1 cellular context compared by ENCODE assay signal in genomic region chr12:7935773-7936581, GRCh38.
TF ChIP-seq lines count a peak whose summit lies in the region.

Gene SLC2A3 (minus strand): TSS chr12:7936187. CDS start chr12:7936034, 153 bp downstream.

TF ChIP-seq in K562, 482 proteins besides CTCF, POLR2A, EP300 and RAD21 (continued from another document and continues in another):
- TF ChIP-seq AFF4 (CRISPR knock-in tag; IDR thresholded peaks at IDR 0.05) (no peak), PML (IDR thresholded peaks at IDR 0.05; ENCODE audit: low read length) (peak; percentile 89; the same call in 1 of the 2 replicates), PHB (CRISPR knock-in tag; IDR thresholded peaks at IDR 0.05) (0 out of 2 replicates have a peak, but pooled peaks have one; percentile 35), SREBF2 (CRISPR knock-in tag; IDR thresholded peaks at IDR 0.05) (no peak), TAF9B (IDR thresholded peaks at IDR 0.05; ENCODE audit: partially characterized antibody) (peak; percentile 63), POLR2AphosphoS5 (IDR thresholded peaks at IDR 0.05; ENCODE audit: control insufficient read depth, insufficient read depth, low read depth, low read length) (peak; percentile 98), ARID4B (CRISPR knock-in tag; IDR thresholded peaks at IDR 0.05) (peak; percentile 47; the same call in 1 of the 2 replicates), CREM (IDR thresholded peaks at IDR 0.05; ENCODE audit: low read depth) (peak; percentile 21; the same call in 1 of the 2 replicates), THRA (IDR thresholded peaks at IDR 0.05) (no peak), MBD2 (IDR thresholded peaks at IDR 0.05; ENCODE audit: borderline replicate concordance, low read depth) (peak; percentile 52; the same call in 1 of the 2 replicates), TAF1 (IDR thresholded peaks at IDR 0.05; ENCODE audit: control insufficient read depth, extremely low read depth, insufficient read depth, low read length, severe bottlenecking) (peak; percentile 92), GABPA (tag; conservative IDR thresholded peaks at IDR 0.05; ENCODE audit: low read depth) (peak; percentile 65), ZNF668 (CRISPR knock-in tag; IDR thresholded peaks at IDR 0.05) (no peak), CTBP1 (IDR thresholded peaks at IDR 0.05; ENCODE audit: borderline replicate concordance) (no peak), PATZ1 (CRISPR knock-in tag; IDR thresholded peaks at IDR 0.05; ENCODE audit: borderline replicate concordance) (no peak), JUND (IDR thresholded peaks at IDR 0.05; ENCODE audit: borderline replicate concordance, low read depth, low read length) (peak; percentile 2; the same call in 1 of the 2 replicates), JUND (tag; IDR thresholded peaks at IDR 0.05; ENCODE audit: borderline replicate concordance, low read depth, low read length) (no peak), ZNF696 (CRISPR knock-in tag; conservative IDR thresholded peaks at IDR 0.05) (no peak), PCBP1 (IDR thresholded peaks at IDR 0.05; ENCODE audit: low read depth, low read length, poor library complexity, severe bottlenecking) (no peak), ZBED1 (IDR thresholded peaks at IDR 0.05) (peak; percentile 54; the same call in 1 of the 2 replicates), ZNF263 (CRISPR knock-in tag; IDR thresholded peaks at IDR 0.05; ENCODE audit: borderline replicate concordance) (no peak), RERE (CRISPR knock-in tag; IDR thresholded peaks at IDR 0.05; ENCODE audit: borderline replicate concordance) (no peak), VEZF1 (CRISPR knock-in tag; IDR thresholded peaks at IDR 0.05) (peak; percentile 99), ZBTB43 (CRISPR knock-in tag; IDR thresholded peaks at IDR 0.05) (no peak), ATF2 (CRISPR knock-in tag; IDR thresholded peaks at IDR 0.05) (no peak)
